ENCODE assay signal across 9 cellular contexts in genomic region chr3:52052831-52053306, GRCh38. TPM values are rescaled to one million over a fixed set of nuclear protein-coding genes. Genes with fewer than 3 reads are reported as not detected.
DNase-seq lines count a peak whose midpoint lies in the region; ATAC-seq and TF ChIP-seq lines count a peak whose summit lies in the region.
"Had no signal": no experiment of that assay in that cellular context is flagged by ENCODE, and none has a peak within 500 bp of the region (broad histone marks: within the 10 kb centered on the region; RNA-seq: fewer than 3 reads in every experiment).

No MANE protein-coding gene starts in this region.

- peak overlapping the region; percentile 82 to 99 (median 94) for H3K27ac Mint-ChIP-seq in CD8-positive, alpha-beta memory T cell
- H3K27ac Mint-ChIP-seq in activated T-cell treated with anti-CD3 and anti-CD28 coated beads, Interleukin-2, amount 50 U/mL, for 24 hours = peak overlapping the region; percentile 89
- H3K27ac Mint-ChIP-seq in naive B cell = peak overlapping the region; percentile 63 to 92 (median 92)

- H3K9ac ChIP-seq in fibroblast of lung (ENCODE audit: insufficient read depth, low read length) = no peak overlapping the region
- H3K9ac ChIP-seq: KMS-11 had no signal

- no peaks in the 10 kb centered on the region for H3K9me3 ChIP-seq in CD8-positive, alpha-beta memory T cell (ENCODE audit: low read length)
- H3K9me3 ChIP-seq in fibroblast of lung (ENCODE audit: control insufficient read depth, insufficient read depth, low read depth, low read length) = no peaks in the 10 kb centered on the region

- H3K4me3 ChIP-seq in CD8-positive, alpha-beta memory T cell (ENCODE audit: low read length) = peak overlapping the region; percentile 66
- H3K4me3 ChIP-seq in fibroblast of lung (replicated peaks in 1 of 4; ENCODE audit: control extremely low read depth in 1 of 4, insufficient read depth in 1 of 4, low read depth in 3 of 4, low read length in 4 of 4) = peak overlapping the region in 3 of 4 experiments; percentile 10 to 51 (median 17)

- POLR2A ChIA-PET in CD8-positive, alpha-beta memory T cell (lab: Charles Lee) = no interaction called here

- peak overlapping the region; percentile 78 for H3K4me2 ChIP-seq in fibroblast of lung (ENCODE audit: extremely low read depth, insufficient read depth, low read length)
- H3K4me2 ChIP-seq: KMS-11 had no signal

- H3K27me3 ChIP-seq in CD8-positive, alpha-beta memory T cell (ENCODE audit: insufficient read depth, low read length, poor library complexity, severe bottlenecking) = no peaks in the 10 kb centered on the region
- H3K27me3 ChIP-seq in fibroblast of lung (ENCODE audit: control insufficient read depth, insufficient read depth, low read length) = no peaks in the 10 kb centered on the region

- DNase-seq in CD8-positive, alpha-beta memory T cell = peak; percentile 30 to 59 (median 32)
- DNase-seq in M059J (ENCODE audit: low read depth) (peak; percentile 69), fibroblast of lung (ENCODE audit: low read depth in 2 of 2) (peak; percentile 76 to 79), naive B cell (no peak), DMS53 treated with DMSO at 0.1 percent for 48 hours (lab: John Stamatoyannopoulos, UW; ENCODE audit: unreplicated experiment) (no peak), cerebellar nuclear complex (lab: John Stamatoyannopoulos, UW) (no peak)
- DNase-seq in activated T-cell treated with anti-CD3 and anti-CD28 coated beads, Interleukin-2, amount 50 U/mL, for 24 hours = peak; percentile 51

- ATAC-seq in naive B cell (ENCODE audit: low read depth in 2 of 2) = no peak

- H3K27me3 Mint-ChIP-seq in CD8-positive, alpha-beta memory T cell = no peaks in the 10 kb centered on the region
- no peaks in the 10 kb centered on the region for H3K27me3 Mint-ChIP-seq in activated T-cell treated with anti-CD3 and anti-CD28 coated beads, Interleukin-2, amount 50 U/mL, for 24 hours
- no peaks in the 10 kb centered on the region for H3K27me3 Mint-ChIP-seq in naive B cell

- peaks cover 69% of the 10 kb centered on the region for H3K4me1 ChIP-seq in CD8-positive, alpha-beta memory T cell (ENCODE audit: insufficient read depth, low read length)
- peaks cover 36% of the 10 kb centered on the region for H3K4me1 ChIP-seq in fibroblast of lung (ENCODE audit: control insufficient read depth, extremely low read depth, insufficient read depth, low read length)

- no peak overlapping the region for H2AFZ ChIP-seq in fibroblast of lung (ENCODE audit: low read length)

- H3K9me3 Mint-ChIP-seq in CD8-positive, alpha-beta memory T cell = no peaks in the 10 kb centered on the region
- no peaks in the 10 kb centered on the region for H3K9me3 Mint-ChIP-seq in activated T-cell treated with anti-CD3 and anti-CD28 coated beads, Interleukin-2, amount 50 U/mL, for 24 hours
- H3K9me3 Mint-ChIP-seq in naive B cell = no peaks in the 10 kb centered on the region

- TF ChIP-seq CTCF in fibroblast of lung (conservative IDR thresholded peaks at IDR 0.05 in 1 of 2, IDR thresholded peaks at IDR 0.05 in 1 of 2; ENCODE audit: low read depth in 1 of 2, low read length in 2 of 2) = peak; percentile 49 to 54

- peak overlapping the region; percentile 67 for H3K27ac ChIP-seq in CD8-positive, alpha-beta memory T cell (ENCODE audit: low read depth, low read length)
- H3K27ac ChIP-seq in fibroblast of lung (ENCODE audit: insufficient read depth, low read length) (peak overlapping the region; percentile 78), temporal lobe (ENCODE audit: low read depth, low read length) (peak overlapping the region; percentile 97)
- H3K27ac ChIP-seq: KMS-11 had no signal

- H3K79me2 ChIP-seq in fibroblast of lung (ENCODE audit: control insufficient read depth, insufficient read depth, low read length) = peaks cover 49% of the 10 kb centered on the region

- H4K20me1 ChIP-seq in fibroblast of lung (ENCODE audit: control insufficient read depth, extremely low read depth, insufficient read depth, low read length) = no peaks in the 10 kb centered on the region

- CTCF ChIA-PET in CD8-positive, alpha-beta memory T cell (lab: Charles Lee) = interaction anchor here (0.6 to 3.0 kb wide), 13 partner anchors 8 to 395 kb away, joined by 3 to 20 read pairs (median 6); partner anchors contain the start of gene ABHD14B

- peaks cover 48 to 75% (median 59%) of the 10 kb centered on the region in 3 donors for H3K4me1 Mint-ChIP-seq in CD8-positive, alpha-beta memory T cell
- H3K4me1 Mint-ChIP-seq in activated T-cell treated with anti-CD3 and anti-CD28 coated beads, Interleukin-2, amount 50 U/mL, for 24 hours (ENCODE audit: low read depth) = peaks cover 61% of the 10 kb centered on the region
- H3K4me1 Mint-ChIP-seq in naive B cell = peaks cover 43 to 48% (median 48%) of the 10 kb centered on the region in 3 donors

- peaks cover 0 to 58% (median 11%) of the 10 kb centered on the region in 3 donors for H3K36me3 Mint-ChIP-seq in CD8-positive, alpha-beta memory T cell
- H3K36me3 Mint-ChIP-seq in activated T-cell treated with anti-CD3 and anti-CD28 coated beads, Interleukin-2, amount 50 U/mL, for 24 hours (ENCODE audit: low read depth) = peaks cover 77% of the 10 kb centered on the region
- H3K36me3 Mint-ChIP-seq in naive B cell = peaks cover 0 to 8% of the 10 kb centered on the region in 2 donors

- H3K36me3 ChIP-seq in CD8-positive, alpha-beta memory T cell (ENCODE audit: insufficient read depth, low read length) = peaks cover 33% of the 10 kb centered on the region
- peaks cover 34% of the 10 kb centered on the region for H3K36me3 ChIP-seq in fibroblast of lung (ENCODE audit: control insufficient read depth, insufficient read depth, low read length)

- peak overlapping the region; percentile 85 to 91 (median 90) for H3K4me3 Mint-ChIP-seq in CD8-positive, alpha-beta memory T cell
- peak overlapping the region; percentile 90 for H3K4me3 Mint-ChIP-seq in activated T-cell treated with anti-CD3 and anti-CD28 coated beads, Interleukin-2, amount 50 U/mL, for 24 hours
- peak overlapping the region; percentile 72 to 88 (median 80) for H3K4me3 Mint-ChIP-seq in naive B cell

RNA-seq across cellular contexts. Expression of gene DUSP7, which starts 3.5 kb away (rescaled TPM):
- total RNA-seq in CD8-positive, alpha-beta memory T cell = 10 to 100 TPM; 26.3 to 27.2 TPM
- polyA plus RNA-seq in CD8-positive, alpha-beta memory T cell = 7.2 TPM
- 9.6 and 14.0 TPM in 2 replicates for total RNA-seq in M059J (2014; rRNA removed; shearing (Covaris generic))
- 5.4 and 5.6 TPM in 2 replicates for total RNA-seq in fibroblast of lung
- 23.7 and 26.5 TPM in 2 replicates for polyA plus RNA-seq in fibroblast of lung
- polyA plus RNA-seq in fibroblast of lung (2012) = 15.2 and 16.3 TPM in 2 replicates
- polyA minus RNA-seq in fibroblast of lung (ENCODE audit: low replicate concordance) = 58.6 and 71.0 TPM in 2 replicates
- polyA plus RNA-seq in naive B cell (ENCODE audit: low read depth in 6 of 6) = under 1 TPM in 5 of 6 donors, not detected in 1; 0.11 to 0.82 (median 0.62) TPM
- 7.9 TPM for total RNA-seq in temporal lobe

RNA-seq across cellular contexts. Expression of gene RPL29, which starts 57.2 kb away (rescaled TPM):
- 1,000 to 10,000 TPM; 1,367 to 1,382 TPM for total RNA-seq in CD8-positive, alpha-beta memory T cell
- 1,261 TPM for polyA plus RNA-seq in CD8-positive, alpha-beta memory T cell
- 590 and 1,001 TPM in 2 replicates for total RNA-seq in M059J (2014; rRNA removed; shearing (Covaris generic))
- total RNA-seq in fibroblast of lung = 1,076 and 1,351 TPM in 2 replicates
- 1,512 and 1,580 TPM in 2 replicates for polyA plus RNA-seq in fibroblast of lung
- 1,612 and 1,638 TPM in 2 replicates for polyA plus RNA-seq in fibroblast of lung (2012)
- 263 and 406 TPM in 2 replicates for polyA minus RNA-seq in fibroblast of lung (ENCODE audit: low replicate concordance)
- 1,000 to 10,000 TPM in 5 of 6 donors, 100 to 1,000 TPM in 1; 871 to 1,582 (median 1,414) TPM for polyA plus RNA-seq in naive B cell (ENCODE audit: low read depth in 6 of 6)
- 619 TPM for total RNA-seq in temporal lobe

Comparison
In these comparisons a context has a peak if more than half of its experiments do, and no peak if none do; other contexts are left out.
1. DNase-seq: peak in CD8-positive, alpha-beta memory T cell (5 of 5), M059J (single experiment), activated T-cell treated with anti-CD3 and anti-CD28 coated beads, Interleukin-2, amount 50 U/mL, for 24 hours (single experiment) and fibroblast of lung (2 of 2); none in naive B cell (single experiment), DMS53 treated with DMSO at 0.1 percent for 48 hours (single experiment) and cerebellar nuclear complex (0 of 2).
2. Peak in every context shown above with its lines, with median percentiles within 50 percentile points of each other: H3K27ac ChIP-seq, H3K27ac Mint-ChIP-seq and H3K4me3 Mint-ChIP-seq.